In the genomic region with DNA sequence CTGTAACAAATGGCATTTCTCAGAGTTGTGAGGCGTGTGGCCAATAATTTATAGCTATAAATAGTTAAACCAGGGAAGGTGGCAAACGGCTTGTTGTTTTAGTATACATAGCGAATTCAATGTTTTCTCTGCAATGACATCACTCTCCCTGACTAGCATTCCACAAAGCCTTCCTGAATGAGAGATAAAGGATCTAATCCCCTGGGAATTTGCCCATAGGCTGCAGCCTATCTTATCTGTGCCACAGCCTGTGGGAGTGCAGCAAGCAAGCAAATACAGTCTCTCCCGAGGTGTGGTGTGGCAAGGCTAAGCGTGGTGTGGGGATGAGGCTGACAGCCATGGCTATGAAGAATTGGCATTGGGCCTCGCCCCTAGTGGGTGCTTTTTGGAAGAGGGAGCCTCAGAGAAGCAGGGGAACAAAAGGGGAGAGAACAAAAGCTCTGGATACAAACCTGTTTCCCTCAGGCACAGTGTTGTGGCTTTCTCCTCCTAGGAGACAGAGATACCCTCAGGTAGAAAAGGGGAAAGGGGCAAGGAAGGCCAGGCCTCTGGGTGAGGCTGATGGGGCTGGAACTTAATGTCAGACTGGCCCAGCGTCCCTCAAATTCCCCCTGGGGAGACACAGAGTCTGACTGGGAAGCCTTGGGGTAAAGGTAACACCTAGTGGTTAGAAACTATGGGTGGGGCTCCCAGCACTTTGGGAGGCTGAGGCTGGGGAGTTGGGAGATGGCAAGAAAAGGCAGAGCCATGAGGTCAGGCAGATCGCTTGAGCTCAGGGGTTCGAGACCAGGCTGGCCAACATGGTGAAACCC, we compare ENCODE assay signal across 8 cellular contexts. TPM values are rescaled to one million over a fixed set of nuclear protein-coding genes. Genes with fewer than 3 reads are reported as not detected.
DNase-seq lines count a peak whose midpoint lies in the region; ATAC-seq and TF ChIP-seq lines count a peak whose summit lies in the region.

No MANE protein-coding gene starts in this region.

- H3K36me3 Mint-ChIP-seq in endothelial cell (ENCODE audit: low read depth, unreplicated experiment) (peaks cover 45% of the 10 kb centered on the region), neural crest cell (ENCODE audit: low read depth) (no peaks in the 10 kb centered on the region)

- peaks cover 15% of the 10 kb centered on the region for H3K27me3 Mint-ChIP-seq in endothelial cell (ENCODE audit: unreplicated experiment)
- peaks cover 4% of the 10 kb centered on the region for H3K27me3 Mint-ChIP-seq in neural crest cell (ENCODE audit: low read depth)

- no peak for TF ChIP-seq CTCF in endothelial cell (IDR thresholded peaks at IDR 0.05; ENCODE audit: unreplicated experiment)
- TF ChIP-seq CTCF in neural crest cell (conservative IDR thresholded peaks at IDR 0.05), result no peak

- no peak overlapping the region for H3K4me3 Mint-ChIP-seq in endothelial cell (ENCODE audit: unreplicated experiment)
- H3K4me3 Mint-ChIP-seq in neural crest cell, result no peak overlapping the region

- no peak for ATAC-seq in GM18502 (IDR thresholded peaks at IDR 0.05; ENCODE audit: poor library complexity, unreplicated experiment)
- ATAC-seq in GM18519 (IDR thresholded peaks at IDR 0.05; ENCODE audit: low FRiP score, unreplicated experiment), result no peak

- DNase-seq in NCI-H2081 (lab: John Stamatoyannopoulos, UW), result peak; percentile 45 to 59
- no peak for DNase-seq in NCI-H2081 treated with DMSO at 0.1 percent for 48 hours (lab: John Stamatoyannopoulos, UW)
- DNase-seq in NCI-H526 (lab: John Stamatoyannopoulos, UW), result peak; percentile 80 to 96
- no peak for DNase-seq in endothelial cell (ENCODE audit: low spot score)
- DNase-seq in neural crest cell (ENCODE audit: low read depth, low spot score), result no peak
- no peak for DNase-seq in cerebellar nuclear complex (lab: John Stamatoyannopoulos, UW)

- H3K27ac Mint-ChIP-seq in endothelial cell (ENCODE audit: unreplicated experiment), result peak overlapping the region; percentile 86
- H3K27ac Mint-ChIP-seq in neural crest cell (ENCODE audit: unreplicated experiment), result peak overlapping the region; percentile 92

- H3K9me3 Mint-ChIP-seq in endothelial cell (ENCODE audit: unreplicated experiment) (no peaks in the 10 kb centered on the region), neural crest cell (no peaks in the 10 kb centered on the region)

- H3K4me1 Mint-ChIP-seq in endothelial cell (ENCODE audit: unreplicated experiment), result peaks cover 27% of the 10 kb centered on the region
- peaks cover 12% of the 10 kb centered on the region for H3K4me1 Mint-ChIP-seq in neural crest cell

RNA-seq across cellular contexts. Expression of gene TAGLN2, which starts 8.9 kb away (rescaled TPM):
- total RNA-seq in endothelial cell (ENCODE audit: unreplicated experiment) (95.2 TPM), neural crest cell (20.1 and 20.9 TPM in 2 replicates)

RNA-seq across cellular contexts. Expression of gene CFAP45, which starts 16.5 kb away (rescaled TPM):
- total RNA-seq in endothelial cell (ENCODE audit: unreplicated experiment), result 1.0 TPM
- total RNA-seq in neural crest cell, result not detected in 2 replicates

RNA-seq across cellular contexts. Expression of gene IGSF9, which starts 29.0 kb away (rescaled TPM):
- total RNA-seq in endothelial cell (ENCODE audit: unreplicated experiment) (2.2 TPM), neural crest cell (23.9 and 24.5 TPM in 2 replicates)

RNA-seq across cellular contexts. Expression of gene SLAMF9, which starts 37.6 kb away (rescaled TPM):
- not detected for total RNA-seq in endothelial cell (ENCODE audit: unreplicated experiment)
- total RNA-seq in neural crest cell, result not detected in 2 replicates

RNA-seq across cellular contexts. Expression of gene VSIG8, which starts 54.0 kb away (rescaled TPM):
- total RNA-seq in endothelial cell (ENCODE audit: unreplicated experiment), result not detected
- not detected in 2 replicates for total RNA-seq in neural crest cell

Comparison
In these comparisons a context has a peak if more than half of its experiments do, and no peak if none do; other contexts are left out.
1. DNase-seq: peak in NCI-H2081 (2 of 2) and NCI-H526 (2 of 2); none in NCI-H2081 treated with DMSO at 0.1 percent for 48 hours (single experiment), endothelial cell (single experiment), neural crest cell (single experiment) and cerebellar nuclear complex (0 of 2).